In genomic region chr10:117311261-117311660, GRCh38 we compare ENCODE assay signal across 14 cellular contexts.
DNase-seq lines count a peak whose midpoint lies in the region; ATAC-seq, FAIRE-seq and TF ChIP-seq lines count a peak whose summit lies in the region.
"Had no signal": no experiment of that assay in that cellular context is flagged by ENCODE, and none has a peak within 500 bp of the region (broad histone marks: within the 10 kb centered on the region; RNA-seq: fewer than 3 reads in every experiment).

No MANE protein-coding gene starts in this region.

- H3K36me3 ChIP-seq in small intestine (ENCODE audit: control insufficient read depth in 2 of 2, insufficient read depth in 2 of 2, low read length in 2 of 2): peaks cover 0 to 1% of the 10 kb centered on the region in 2 donors

- no peaks in the 10 kb centered on the region for H3K27me3 ChIP-seq in small intestine (ENCODE audit: control insufficient read depth in 2 of 2, insufficient read depth in 2 of 2, low read length in 2 of 2)
- H3K27me3 ChIP-seq: BLaER1 had no signal

- POLR2A ChIA-PET in WTC11 (lab: Charles Lee): no interaction called here

- DNase-seq in activated naive CD8-positive, alpha-beta T cell treated with anti-CD3 and anti-CD28 coated beads, Interleukin-2, amount 50 U/mL, for 24 hours: no peak
- no peak for DNase-seq in activated naive CD8-positive, alpha-beta T cell treated with anti-CD3 and anti-CD28 coated beads for 36 hours
- DNase-seq in amniotic epithelial cell (ENCODE audit: low read depth): peak; percentile 21
- DNase-seq in kidney tubule cell (ENCODE audit: low spot score): peak; percentile 6
- DNase-seq in small intestine: no peak
- no peak for DNase-seq in WTC11 (ENCODE audit: low spot score)
- DNase-seq: AML-193, DMS53, H9 had no signal

- H3K27ac Mint-ChIP-seq in activated naive CD8-positive, alpha-beta T cell treated with anti-CD3 and anti-CD28 coated beads, Interleukin-2, amount 50 U/mL, for 24 hours: no peak overlapping the region
- H3K27ac Mint-ChIP-seq in activated naive CD8-positive, alpha-beta T cell treated with anti-CD3 and anti-CD28 coated beads for 36 hours: no peak overlapping the region
- no peak overlapping the region for H3K27ac Mint-ChIP-seq in WTC11
- H3K27ac Mint-ChIP-seq: GM23338, H9, IgD-negative memory B cell had no signal

- CTCF ChIA-PET in WTC11 (lab: Charles Lee): no interaction called here

- no peaks in the 10 kb centered on the region for H3K27me3 Mint-ChIP-seq in activated naive CD8-positive, alpha-beta T cell treated with anti-CD3 and anti-CD28 coated beads, Interleukin-2, amount 50 U/mL, for 24 hours
- H3K27me3 Mint-ChIP-seq in activated naive CD8-positive, alpha-beta T cell treated with anti-CD3 and anti-CD28 coated beads for 36 hours: no peaks in the 10 kb centered on the region
- no peaks in the 10 kb centered on the region for H3K27me3 Mint-ChIP-seq in WTC11 (ENCODE audit: low read depth)
- H3K27me3 Mint-ChIP-seq: IgD-negative memory B cell had no signal

- TF ChIP-seq CTCF in WTC11 (IDR thresholded peaks at IDR 0.05): no peak

- peaks cover 21% of the 10 kb centered on the region for H3K4me1 Mint-ChIP-seq in activated naive CD8-positive, alpha-beta T cell treated with anti-CD3 and anti-CD28 coated beads, Interleukin-2, amount 50 U/mL, for 24 hours
- H3K4me1 Mint-ChIP-seq in activated naive CD8-positive, alpha-beta T cell treated with anti-CD3 and anti-CD28 coated beads for 36 hours: peaks cover 18% of the 10 kb centered on the region
- H3K4me1 Mint-ChIP-seq in WTC11: peaks cover 3% of the 10 kb centered on the region; the same call in 1 of the 2 replicates
- H3K4me1 Mint-ChIP-seq: H9 had no signal

- H3K9me3 ChIP-seq in small intestine (ENCODE audit: control insufficient read depth, low read depth): no peaks in the 10 kb centered on the region
- H3K9me3 ChIP-seq: BLaER1 had no signal

- H3K4me3 ChIP-seq in small intestine (ENCODE audit: low read depth in 1 of 2, low read length in 2 of 2): no peak overlapping the region
- H3K4me3 ChIP-seq: BLaER1, GM23338 had no signal

- peak; percentile 36 for ATAC-seq in activated naive CD8-positive, alpha-beta T cell treated with anti-CD3 and anti-CD28 coated beads, Interleukin-2, amount 50 U/mL, for 24 hours
- ATAC-seq in activated CD4-positive, CD25-positive, alpha-beta regulatory T cell treated with anti-CD3 and anti-CD28 coated beads, Interleukin-2, amount 50 U/mL, for 24 hours: no peak
- ATAC-seq in WTC11: no peak
- ATAC-seq: GM23338 had no signal

- 92 to 95% (median 95%) methylated on average over 5 of the region's 5 CpGs for WGBS in small intestine, 3 donors

- H3K4me1 ChIP-seq in small intestine (ENCODE audit: control insufficient read depth in 2 of 2, insufficient read depth in 1 of 2, low read depth in 1 of 2, low read length in 1 of 2): no peaks in the 10 kb centered on the region
- H3K4me1 ChIP-seq: BLaER1 had no signal

- no peak overlapping the region for H3K27ac ChIP-seq in small intestine (ENCODE audit: low read depth in 1 of 2, low read length in 1 of 2)
- H3K27ac ChIP-seq: 22Rv1, BLaER1 had no signal

- FAIRE-seq in small intestine (lab: Jason Lieb, UNC): no peak

- H3K36me3 Mint-ChIP-seq in activated naive CD8-positive, alpha-beta T cell treated with anti-CD3 and anti-CD28 coated beads, Interleukin-2, amount 50 U/mL, for 24 hours (ENCODE audit: low read depth): peaks cover 32% of the 10 kb centered on the region
- H3K36me3 Mint-ChIP-seq in activated naive CD8-positive, alpha-beta T cell treated with anti-CD3 and anti-CD28 coated beads for 36 hours: peaks cover 24% of the 10 kb centered on the region
- no peaks in the 10 kb centered on the region for H3K36me3 Mint-ChIP-seq in WTC11

- no peaks in the 10 kb centered on the region for H3K9me3 Mint-ChIP-seq in activated naive CD8-positive, alpha-beta T cell treated with anti-CD3 and anti-CD28 coated beads, Interleukin-2, amount 50 U/mL, for 24 hours
- no peaks in the 10 kb centered on the region for H3K9me3 Mint-ChIP-seq in activated naive CD8-positive, alpha-beta T cell treated with anti-CD3 and anti-CD28 coated beads for 36 hours
- no peaks in the 10 kb centered on the region for H3K9me3 Mint-ChIP-seq in WTC11
- H3K9me3 Mint-ChIP-seq: GM23338, H9, IgD-negative memory B cell had no signal

- no peak overlapping the region for H3K4me3 Mint-ChIP-seq in activated naive CD8-positive, alpha-beta T cell treated with anti-CD3 and anti-CD28 coated beads, Interleukin-2, amount 50 U/mL, for 24 hours
- no peak overlapping the region for H3K4me3 Mint-ChIP-seq in activated naive CD8-positive, alpha-beta T cell treated with anti-CD3 and anti-CD28 coated beads for 36 hours
- no peak overlapping the region for H3K4me3 Mint-ChIP-seq in WTC11
- H3K4me3 Mint-ChIP-seq: GM23338, H9 had no signal

TF ChIP-seq in WTC11, 78 proteins besides CTCF, POLR2A, EP300 and RAD21:
- TF ChIP-seq KAT7 (CRISPR knock-in tag; IDR thresholded peaks at IDR 0.05; ENCODE audit: borderline replicate concordance): no peak

Comparison
In these comparisons a context has a peak if more than half of its experiments do, and no peak if none do; other contexts are left out.
1. DNase-seq: peak in amniotic epithelial cell (single experiment) and kidney tubule cell (single experiment); none in activated naive CD8-positive, alpha-beta T cell treated with anti-CD3 and anti-CD28 coated beads, Interleukin-2, amount 50 U/mL, for 24 hours (single experiment), activated naive CD8-positive, alpha-beta T cell treated with anti-CD3 and anti-CD28 coated beads for 36 hours (single experiment), small intestine (single experiment) and WTC11 (single experiment).